ENCODE assay signal across 10 cellular contexts in the genomic region with DNA sequence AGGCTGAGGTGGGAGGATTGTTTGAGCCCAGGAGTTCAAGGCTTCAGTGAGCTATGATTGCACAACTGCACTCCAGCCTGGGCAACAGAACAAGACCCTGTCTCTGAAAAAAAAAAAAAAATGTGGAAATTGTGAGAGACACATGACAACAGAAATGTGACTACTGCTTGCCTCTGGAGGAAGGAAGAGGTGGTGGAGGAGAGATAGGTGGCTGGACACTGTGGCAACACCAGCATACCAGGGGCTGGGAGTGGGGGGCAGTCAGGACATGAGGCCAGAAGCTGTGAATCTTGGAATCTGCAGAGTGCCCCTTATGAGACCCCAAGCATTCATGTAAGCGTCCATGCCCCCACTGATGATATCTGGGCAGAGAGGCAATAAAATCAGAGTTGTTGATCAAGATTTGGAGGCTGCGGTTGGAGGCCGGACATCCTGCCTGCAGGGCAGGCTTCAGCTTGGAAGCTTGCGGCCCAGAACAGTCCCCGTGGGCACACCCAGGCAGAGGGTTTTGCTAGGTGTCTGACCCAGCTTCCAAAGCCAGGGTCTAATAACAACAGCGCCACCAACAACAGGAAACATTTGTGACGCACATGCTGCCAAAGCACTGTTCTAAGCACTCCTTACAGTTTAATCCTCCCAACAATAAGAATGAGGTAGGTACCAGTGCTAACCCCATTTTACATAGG. TPM values are rescaled to one million over a fixed set of nuclear protein-coding genes. Genes with fewer than 3 reads are reported as not detected.
A peak's percentile ranks its signal among the peaks of the same experiment; 100 is the strongest.
DNase-seq lines count a peak whose midpoint lies in the region; ATAC-seq, FAIRE-seq and TF ChIP-seq lines count a peak whose summit lies in the region.
"Had no signal": no experiment of that assay in that cellular context is flagged by ENCODE, and none has a peak within 500 bp of the region (broad histone marks: within the 10 kb centered on the region; RNA-seq: fewer than 3 reads in every experiment).

No MANE protein-coding gene starts in this region.

- H4K20me1 ChIP-seq in PC-9 (ENCODE audit: insufficient read depth), result no peaks in the 10 kb centered on the region

- peak; percentile 74 to 93 (median 91) for DNase-seq in CD8-positive, alpha-beta memory T cell
- peak; percentile 53 to 66 for DNase-seq in activated CD4-positive, alpha-beta T cell treated with anti-CD3 and anti-CD28 coated beads for 4 hours
- DNase-seq in dermis microvascular lymphatic vessel endothelial cell (ENCODE audit: low read depth in 2 of 2) (peak; percentile 64 to 73), small intestine (peak; percentile 34), DMS114 treated with DMSO at 0.1 percent for 48 hours (lab: John Stamatoyannopoulos, UW; ENCODE audit: unreplicated experiment) (no peak), SW 1271 (lab: John Stamatoyannopoulos, UW) (no peak), PC-9 (no peak)

- peak overlapping the region; percentile 36 for H3K4me3 ChIP-seq in CD8-positive, alpha-beta memory T cell (ENCODE audit: low read length)
- H3K4me3 ChIP-seq in small intestine (ENCODE audit: low read depth in 1 of 2, low read length in 2 of 2) (no peak overlapping the region), PC-9 (no peak overlapping the region)

- peaks cover 39% of the 10 kb centered on the region for H3F3A ChIP-seq in PC-9 (ENCODE audit: insufficient read depth, low read depth)

- H3K9me3 ChIP-seq in CD8-positive, alpha-beta memory T cell (ENCODE audit: low read length), result no peaks in the 10 kb centered on the region
- H3K9me3 ChIP-seq in small intestine (ENCODE audit: control insufficient read depth, low read depth), result no peaks in the 10 kb centered on the region
- no peaks in the 10 kb centered on the region for H3K9me3 ChIP-seq in PC-9 (ENCODE audit: insufficient read depth, low read depth)

- H3K36me3 Mint-ChIP-seq in CD8-positive, alpha-beta memory T cell, result peaks cover 0 to 7% (median 2%) of the 10 kb centered on the region in 3 donors

- H2AFZ ChIP-seq in PC-9, result no peak overlapping the region

- H3K9me3 Mint-ChIP-seq in CD8-positive, alpha-beta memory T cell, result peaks cover 0 to 4% (median 0%) of the 10 kb centered on the region in 5 donors

- POLR2A ChIA-PET in CD8-positive, alpha-beta memory T cell (lab: Charles Lee), result interaction anchor here (0.5 to 3.0 kb wide), 16 partner anchors 8 to 368 kb away, joined by 3 to 28 read pairs (median 3); partner anchors contain the start of genes FXYD5, FXYD7 and USF2
- POLR2A ChIA-PET in PC-9 (lab: Charles Lee; ENCODE audit: unreplicated experiment), result no interaction called here

- CTCF ChIA-PET in CD8-positive, alpha-beta memory T cell (lab: Charles Lee), result interaction anchor here (0.9 to 1.5 kb wide), 11 partner anchors 11 to 70 kb away, joined by 3 to 9 read pairs (median 4); partner anchors contain the start of gene FXYD5
- CTCF ChIA-PET in PC-9 (lab: Charles Lee), result no interaction called here

- 61 to 82% (median 62%) methylated on average over 7 of the region's 7 CpGs for WGBS in small intestine, 3 donors

- H3K79me2 ChIP-seq in PC-9 (ENCODE audit: low read depth), result no peaks in the 10 kb centered on the region

- intact Hi-C loops in PC-9 (cut with micrococcal nuclease; ENCODE audit: unreplicated experiment), result no loop called here

- no peaks in the 10 kb centered on the region for H3K9me2 ChIP-seq in PC-9 (ENCODE audit: insufficient read depth)

- peaks cover 86% of the 10 kb centered on the region for H3K4me1 ChIP-seq in CD8-positive, alpha-beta memory T cell (ENCODE audit: insufficient read depth, low read length)
- H3K4me1 ChIP-seq in small intestine (ENCODE audit: control insufficient read depth in 2 of 2, insufficient read depth in 1 of 2, low read depth in 1 of 2, low read length in 1 of 2) (peaks cover 0 to 2% of the 10 kb centered on the region in 2 donors), PC-9 (replicated peaks; ENCODE audit: insufficient read depth) (peaks cover 44% of the 10 kb centered on the region)

- H3K4me3 Mint-ChIP-seq in CD8-positive, alpha-beta memory T cell, result peak overlapping the region; percentile 66 to 89 (median 78)

- BruUV-seq in PC-9 (replicated peaks; lab: Mats Ljungman, UMichigan), result no TSS peak

- no peaks in the 10 kb centered on the region for H3K27me3 ChIP-seq in CD8-positive, alpha-beta memory T cell (ENCODE audit: insufficient read depth, low read length, poor library complexity, severe bottlenecking)
- H3K27me3 ChIP-seq in small intestine (ENCODE audit: control insufficient read depth in 2 of 2, insufficient read depth in 2 of 2, low read length in 2 of 2), result no peaks in the 10 kb centered on the region
- no peaks in the 10 kb centered on the region for H3K27me3 ChIP-seq in PC-9 (ENCODE audit: insufficient read depth, low read depth)

- no peaks in the 10 kb centered on the region for H3K36me3 ChIP-seq in CD8-positive, alpha-beta memory T cell (ENCODE audit: insufficient read depth, low read length)
- H3K36me3 ChIP-seq in small intestine (ENCODE audit: control insufficient read depth in 2 of 2, insufficient read depth in 2 of 2, low read length in 2 of 2), result no peaks in the 10 kb centered on the region
- H3K36me3 ChIP-seq in PC-9 (ENCODE audit: low read depth), result no peaks in the 10 kb centered on the region

- no peak for FAIRE-seq in small intestine (lab: Jason Lieb, UNC)

- no peak for TF ChIP-seq CTCF in PC-9 (conservative IDR thresholded peaks at IDR 0.05)

- no peak overlapping the region for H3K4me2 ChIP-seq in PC-9

- H3K27me3 Mint-ChIP-seq in CD8-positive, alpha-beta memory T cell, result peaks cover 0 to 6% of the 10 kb centered on the region in 2 donors

- ATAC-seq in HG03354 (IDR thresholded peaks at IDR 0.05; ENCODE audit: poor library complexity, severe bottlenecking, unreplicated experiment), result no peak

- peak overlapping the region; percentile 86 for H3K27ac ChIP-seq in CD8-positive, alpha-beta memory T cell (ENCODE audit: low read depth, low read length)
- peak overlapping the region in 1 of 2 donors; percentile 60 for H3K27ac ChIP-seq in small intestine (ENCODE audit: low read depth in 1 of 2, low read length in 1 of 2)
- H3K27ac ChIP-seq in PC-9, result no peak overlapping the region

- peaks cover 69 to 86% (median 85%) of the 10 kb centered on the region in 3 donors for H3K4me1 Mint-ChIP-seq in CD8-positive, alpha-beta memory T cell

- peak overlapping the region; percentile 98 to 100 (median 99) for H3K27ac Mint-ChIP-seq in CD8-positive, alpha-beta memory T cell

RNA-seq across cellular contexts. Expression of gene FAM187B, which starts 16.9 kb away (rescaled TPM):
- total RNA-seq in CD8-positive, alpha-beta memory T cell, result not detected
- not detected for polyA plus RNA-seq in CD8-positive, alpha-beta memory T cell
- total RNA-seq in dermis microvascular lymphatic vessel endothelial cell (not detected in 2 replicates), PC-9 (2021) (not detected in 2 replicates)
- not detected for polyA plus RNA-seq in small intestine
- total RNA-seq: Daoy, HT1080 had no signal

RNA-seq across cellular contexts. Expression of gene LSR, which starts 37.1 kb away (rescaled TPM):
- 10 to 100 TPM; 23.5 to 27.5 TPM for total RNA-seq in CD8-positive, alpha-beta memory T cell
- 77.8 TPM for polyA plus RNA-seq in CD8-positive, alpha-beta memory T cell
- total RNA-seq in dermis microvascular lymphatic vessel endothelial cell, result 0.25 and 0.26 TPM in 2 replicates
- 100 to 1,000 TPM in 1 of 3 donors, 10 to 100 TPM in 2; 51.6 to 136 (median 70.2) TPM for polyA plus RNA-seq in small intestine
- 131 and 145 TPM in 2 replicates for total RNA-seq in PC-9 (2021)

RNA-seq across cellular contexts. Expression of gene USF2, which starts 57.1 kb away (rescaled TPM):
- 100 to 1,000 TPM; 125 to 132 TPM for total RNA-seq in CD8-positive, alpha-beta memory T cell
- polyA plus RNA-seq in CD8-positive, alpha-beta memory T cell, result 9.2 TPM
- total RNA-seq in dermis microvascular lymphatic vessel endothelial cell (32.6 and 51.1 TPM in 2 replicates), PC-9 (2021) (92.1 and 98.2 TPM in 2 replicates)
- polyA plus RNA-seq in small intestine, result 100 to 1,000 TPM in 1 of 3 donors, 10 to 100 TPM in 2; 74.7 to 127 (median 92.1) TPM

RNA-seq across cellular contexts. Expression of gene FXYD5, which starts 57.2 kb away (rescaled TPM):
- total RNA-seq in CD8-positive, alpha-beta memory T cell, result 100 to 1,000 TPM; 295 TPM
- 560 TPM for polyA plus RNA-seq in CD8-positive, alpha-beta memory T cell
- total RNA-seq in dermis microvascular lymphatic vessel endothelial cell, result 17.1 and 22.4 TPM in 2 replicates
- polyA plus RNA-seq in small intestine, result 10 to 100 TPM in 2 of 3 donors, 1 to 10 TPM in 1; 3.4 to 60.5 (median 19.7) TPM
- total RNA-seq in PC-9 (2021), result 137 and 181 TPM in 2 replicates

Comparison
In these comparisons a context has a peak if more than half of its experiments do, and no peak if none do; other contexts are left out.
1. DNase-seq: peak in CD8-positive, alpha-beta memory T cell (5 of 5), activated CD4-positive, alpha-beta T cell treated with anti-CD3 and anti-CD28 coated beads for 4 hours (2 of 2), dermis microvascular lymphatic vessel endothelial cell (2 of 2) and small intestine (single experiment); none in DMS114 treated with DMSO at 0.1 percent for 48 hours (single experiment), SW 1271 (0 of 2) and PC-9 (0 of 2).
2. RNA of gene LSR, which starts 37.1 kb away (total RNA-seq): 131 to 145 TPM in PC-9 and 23.5 to 27.5 TPM in CD8-positive, alpha-beta memory T cell; 0.25 to 0.26 TPM in dermis microvascular lymphatic vessel endothelial cell; every median in the first group is over 10 times any median in the second.